ENCODE assay signal across 8 cellular contexts in genomic region chr2:75640621-75641121, GRCh38. TPM values are rescaled to one million over a fixed set of nuclear protein-coding genes. Genes with fewer than 3 reads are reported as not detected.
A peak's percentile ranks its signal among the peaks of the same experiment; 100 is the strongest.
DNase-seq lines count a peak whose midpoint lies in the region; ATAC-seq and TF ChIP-seq lines count a peak whose summit lies in the region.

No MANE protein-coding gene starts in this region.

- no peaks in the 10 kb centered on the region for H3K36me3 ChIP-seq in tibial nerve

- DNase-seq in D341Med (ENCODE audit: low spot score) (peak; percentile 77), OCI-M1 (lab: John Stamatoyannopoulos, UW) (peak; percentile 72), fibroblast of the conjunctiva (ENCODE audit: low read depth) (peak; percentile 62), omental fat pad (ENCODE audit: low spot score) (no peak), tibial nerve (ENCODE audit: low spot score in 2 of 2) (peak; percentile 33 to 63)
- DNase-seq in activated T-cell treated with anti-CD3 and anti-CD28 coated beads, Interleukin-2, amount 50 U/mL, for 48 hours, result peak; percentile 50 to 66

- H3K27me3 ChIP-seq in tibial nerve, result no peaks in the 10 kb centered on the region

- ATAC-seq in GM19395 (IDR thresholded peaks at IDR 0.05; ENCODE audit: unreplicated experiment), result peak; percentile 97
- ATAC-seq in HG03439 (IDR thresholded peaks at IDR 0.05; ENCODE audit: unreplicated experiment), result peak; percentile 93
- peak; percentile 99 for ATAC-seq in omental fat pad (ENCODE audit: low FRiP score)

- 0 to 1% methylated on average over 3 of the region's 3 CpGs for WGBS in tibial nerve, 2 donors

- H3K4me1 ChIP-seq in tibial nerve, result peaks cover 0 to 16% (median 5%) of the 10 kb centered on the region in 4 donors

- TF ChIP-seq POLR2A in tibial nerve (IDR thresholded peaks at IDR 0.05), result no peak

- H3K27ac ChIP-seq in tibial nerve, result peak overlapping the region in 2 of 4 donors; percentile 58 to 73

- peak in 1 of 2 donors; percentile 40 for TF ChIP-seq EP300 in tibial nerve (IDR thresholded peaks at IDR 0.05)

- no peaks in the 10 kb centered on the region for H3K9me3 ChIP-seq in tibial nerve

- TF ChIP-seq CTCF in omental fat pad (IDR thresholded peaks at IDR 0.05) (peak in 2 of 3 donors; percentile 61 to 88), tibial nerve (IDR thresholded peaks at IDR 0.05) (peak; percentile 79 to 99 (median 95))

- H3K4me3 ChIP-seq in tibial nerve, result no peak overlapping the region

RNA-seq across cellular contexts. Expression of gene MRPL19, which starts 5.9 kb away (rescaled TPM):
- 10 to 100 TPM; 28.2 to 33.7 (median 29.9) TPM for total RNA-seq in omental fat pad
- total RNA-seq in tibial nerve, result 10 to 100 TPM; 27.9 to 52.9 (median 34.9) TPM
